In genomic region chr17:17064322-17064721, GRCh38 we compare ENCODE assay signal across 26 cellular contexts. TPM values are rescaled to one million over a fixed set of nuclear protein-coding genes. Genes with fewer than 3 reads are reported as not detected.
DNase-seq lines count a peak whose midpoint lies in the region; ATAC-seq and TF ChIP-seq lines count a peak whose summit lies in the region.
"Had no signal": no experiment of that assay in that cellular context is flagged by ENCODE, and none has a peak within 500 bp of the region (broad histone marks: within the 10 kb centered on the region; RNA-seq: fewer than 3 reads in every experiment).

No MANE protein-coding gene starts in this region.

- no peak overlapping the region for H3K4me3 Mint-ChIP-seq in CD4-positive, CD25-positive, alpha-beta regulatory T cell
- no peak overlapping the region for H3K4me3 Mint-ChIP-seq in endothelial cell (ENCODE audit: unreplicated experiment)
- H3K4me3 Mint-ChIP-seq: activated CD8-positive, alpha-beta T cell treated with anti-CD3 and anti-CD28 coated beads for 36 hours; naive B cell had no signal

- no peaks in the 10 kb centered on the region for H3K9me3 ChIP-seq in CD4-positive, CD25-positive, alpha-beta regulatory T cell (ENCODE audit: control insufficient read depth in 2 of 2, low read length in 2 of 2)
- H3K9me3 ChIP-seq in RWPE2 (ENCODE audit: severe bottlenecking): no peaks in the 10 kb centered on the region
- H3K9me3 ChIP-seq in sigmoid colon: no peaks in the 10 kb centered on the region
- H3K9me3 ChIP-seq: heart right ventricle, Peyer's patch, SJSA1, spleen, thoracic aorta had no signal

- H3K27me3 Mint-ChIP-seq in CD4-positive, CD25-positive, alpha-beta regulatory T cell: no peaks in the 10 kb centered on the region
- peaks cover 4% of the 10 kb centered on the region for H3K27me3 Mint-ChIP-seq in endothelial cell (ENCODE audit: unreplicated experiment)
- H3K27me3 Mint-ChIP-seq: activated CD8-positive, alpha-beta T cell treated with anti-CD3 and anti-CD28 coated beads for 36 hours; naive B cell had no signal

- 94 to 96% methylated on average over 7 of the region's 7 CpGs for WGBS in sigmoid colon, 2 donors

- H3K27ac Mint-ChIP-seq in CD4-positive, CD25-positive, alpha-beta regulatory T cell: peak overlapping the region in 2 of 3 donors; percentile 69 to 82
- peak overlapping the region; percentile 61 for H3K27ac Mint-ChIP-seq in endothelial cell (ENCODE audit: unreplicated experiment)

- no peak for DNase-seq in CD4-positive, CD25-positive, alpha-beta regulatory T cell
- DNase-seq in RWPE2 (ENCODE audit: low spot score) (peak; percentile 20), endothelial cell (ENCODE audit: low spot score) (no peak), sigmoid colon (peak; percentile 26), NCI-H2081 treated with DMSO at 0.1 percent for 48 hours (lab: John Stamatoyannopoulos, UW) (no peak)
- no peak for DNase-seq in activated T-cell treated with anti-CD3 and anti-CD28 coated beads, Interleukin-2, amount 50 U/mL, for 1 hour
- DNase-seq in stimulated activated CD4-positive, alpha-beta T cell treated with anti-CD3 and anti-CD28 coated beads, Interleukin-15, amount 100 ng/mL, for 24 hours: no peak
- DNase-seq in activated CD8-positive, alpha-beta memory T cell treated with anti-CD3 and anti-CD28 coated beads for 24 hours: no peak
- DNase-seq: activated CD4-positive, alpha-beta T cell treated with anti-CD3 and anti-CD28 coated beads for 1 hour; activated CD8-positive, alpha-beta T cell treated with anti-CD3 and anti-CD28 coated beads for 36 hours; activated naive CD4-positive, alpha-beta T cell; activated T-cell treated with anti-CD3 and anti-CD28 coated beads for 4 hours; amniotic stem cell; dermis blood vessel endothelial cell; GM23248; naive B cell; NCI-H1417 treated with DMSO at 0.1 percent for 48 hours; stimulated activated CD4-positive, alpha-beta T cell treated with anti-CD3 and anti-CD28 coated beads, Interleukin-4, amount 100 ng/mL, for 1 hour; stimulated activated naive CD4-positive, alpha-beta T cell; T-helper 1 cell had no signal

- peaks cover 2% of the 10 kb centered on the region for H3K36me3 ChIP-seq in CD4-positive, CD25-positive, alpha-beta regulatory T cell (ENCODE audit: control insufficient read depth, insufficient read depth, low read length)
- H3K36me3 ChIP-seq in RWPE2 (ENCODE audit: low read depth): peaks cover 21% of the 10 kb centered on the region
- no peaks in the 10 kb centered on the region for H3K36me3 ChIP-seq in sigmoid colon
- H3K36me3 ChIP-seq: Peyer's patch, thoracic aorta had no signal

- no peaks in the 10 kb centered on the region for H3K27me3 ChIP-seq in CD4-positive, CD25-positive, alpha-beta regulatory T cell (ENCODE audit: control insufficient read depth, insufficient read depth, low read length)
- H3K27me3 ChIP-seq in RWPE2 (ENCODE audit: insufficient read depth, poor library complexity, severe bottlenecking): no peaks in the 10 kb centered on the region
- H3K27me3 ChIP-seq in sigmoid colon: no peaks in the 10 kb centered on the region
- H3K27me3 ChIP-seq: heart right ventricle, Peyer's patch, SJSA1, spleen had no signal

- H3K4me3 ChIP-seq in CD4-positive, CD25-positive, alpha-beta regulatory T cell (ENCODE audit: low read depth, low read length): no peak overlapping the region
- H3K4me3 ChIP-seq in RWPE2 (ENCODE audit: severe bottlenecking): no peak overlapping the region
- H3K4me3 ChIP-seq in sigmoid colon: no peak overlapping the region
- H3K4me3 ChIP-seq: GM23248, heart right ventricle, K562, Peyer's patch, SJSA1, spleen, thoracic aorta had no signal

- peaks cover 3% of the 10 kb centered on the region for H3K36me3 Mint-ChIP-seq in CD4-positive, CD25-positive, alpha-beta regulatory T cell
- H3K36me3 Mint-ChIP-seq in endothelial cell (ENCODE audit: low read depth, unreplicated experiment): peaks cover 9% of the 10 kb centered on the region

- TF ChIP-seq POLR2A in sigmoid colon (IDR thresholded peaks at IDR 0.05): no peak

- H3K4me1 Mint-ChIP-seq in CD4-positive, CD25-positive, alpha-beta regulatory T cell: peaks cover 35 to 71% (median 47%) of the 10 kb centered on the region in 4 donors
- H3K4me1 Mint-ChIP-seq in endothelial cell (ENCODE audit: unreplicated experiment): peaks cover 29% of the 10 kb centered on the region

- ATAC-seq in CD4-positive, CD25-positive, alpha-beta regulatory T cell (ENCODE audit: low read depth in 2 of 2): no peak
- ATAC-seq in RWPE2 (ENCODE audit: low read depth): no peak
- ATAC-seq: activated CD8-positive, alpha-beta T cell treated with anti-CD3 and anti-CD28 coated beads for 36 hours; K562 had no signal

- H3K4me1 ChIP-seq in CD4-positive, CD25-positive, alpha-beta regulatory T cell (ENCODE audit: control insufficient read depth, insufficient read depth, low read length, poor library complexity, severe bottlenecking): peaks cover 7% of the 10 kb centered on the region
- H3K4me1 ChIP-seq in RWPE2 (ENCODE audit: insufficient read depth, poor library complexity, severe bottlenecking) (peaks cover 34% of the 10 kb centered on the region), sigmoid colon (peaks cover 0 to 44% (median 20%) of the 10 kb centered on the region in 4 donors)

- TF ChIP-seq EP300 in sigmoid colon (IDR thresholded peaks at IDR 0.05): no peak

- TF ChIP-seq CTCF in RWPE2 (IDR thresholded peaks at IDR 0.05; ENCODE audit: poor library complexity, severe bottlenecking) (no peak), endothelial cell (IDR thresholded peaks at IDR 0.05; ENCODE audit: unreplicated experiment) (no peak), sigmoid colon (IDR thresholded peaks at IDR 0.05) (no peak)

- H3K27ac ChIP-seq in CD4-positive, CD25-positive, alpha-beta regulatory T cell (ENCODE audit: insufficient read depth, low read length, poor library complexity, severe bottlenecking): no peak overlapping the region
- H3K27ac ChIP-seq in RWPE2 (ENCODE audit: poor library complexity, severe bottlenecking): peak overlapping the region; percentile 40
- H3K27ac ChIP-seq in sigmoid colon: no peak overlapping the region
- H3K27ac ChIP-seq: GM23248, SJSA1, thoracic aorta had no signal

- H3K9me3 Mint-ChIP-seq in CD4-positive, CD25-positive, alpha-beta regulatory T cell: no peaks in the 10 kb centered on the region
- no peaks in the 10 kb centered on the region for H3K9me3 Mint-ChIP-seq in endothelial cell (ENCODE audit: unreplicated experiment)
- H3K9me3 Mint-ChIP-seq: activated CD8-positive, alpha-beta T cell treated with anti-CD3 and anti-CD28 coated beads for 36 hours; naive B cell had no signal

- intact Hi-C loops in sigmoid colon (cut with DNase I): no loop called here

RNA-seq across cellular contexts. Expression of gene MPRIP, which starts 22.1 kb away (rescaled TPM):
- 234 TPM for total RNA-seq in CD4-positive, CD25-positive, alpha-beta regulatory T cell
- polyA plus RNA-seq in CD4-positive, CD25-positive, alpha-beta regulatory T cell: 10 to 100 TPM; 49.0 to 88.5 (median 55.8) TPM
- total RNA-seq in endothelial cell (ENCODE audit: unreplicated experiment): 392 TPM
- total RNA-seq in sigmoid colon: 100 to 1,000 TPM in 1 of 4 donors, 10 to 100 TPM in 3; 59.6 to 101 (median 80.4) TPM
- polyA plus RNA-seq in sigmoid colon: 100 to 1,000 TPM in 1 of 3 donors, 10 to 100 TPM in 2; 43.2 to 113 (median 67.9) TPM

Comparison
In these comparisons a context has a peak if more than half of its experiments do, and no peak if none do; other contexts are left out.
1. DNase-seq: peak in RWPE2 (single experiment) and sigmoid colon (single experiment); none in CD4-positive, CD25-positive, alpha-beta regulatory T cell (0 of 3), endothelial cell (single experiment), activated T-cell treated with anti-CD3 and anti-CD28 coated beads, Interleukin-2, amount 50 U/mL, for 1 hour (single experiment), stimulated activated CD4-positive, alpha-beta T cell treated with anti-CD3 and anti-CD28 coated beads, Interleukin-15, amount 100 ng/mL, for 24 hours (single experiment), activated CD8-positive, alpha-beta memory T cell treated with anti-CD3 and anti-CD28 coated beads for 24 hours (single experiment) and NCI-H2081 treated with DMSO at 0.1 percent for 48 hours (single experiment).